In the genomic region with DNA sequence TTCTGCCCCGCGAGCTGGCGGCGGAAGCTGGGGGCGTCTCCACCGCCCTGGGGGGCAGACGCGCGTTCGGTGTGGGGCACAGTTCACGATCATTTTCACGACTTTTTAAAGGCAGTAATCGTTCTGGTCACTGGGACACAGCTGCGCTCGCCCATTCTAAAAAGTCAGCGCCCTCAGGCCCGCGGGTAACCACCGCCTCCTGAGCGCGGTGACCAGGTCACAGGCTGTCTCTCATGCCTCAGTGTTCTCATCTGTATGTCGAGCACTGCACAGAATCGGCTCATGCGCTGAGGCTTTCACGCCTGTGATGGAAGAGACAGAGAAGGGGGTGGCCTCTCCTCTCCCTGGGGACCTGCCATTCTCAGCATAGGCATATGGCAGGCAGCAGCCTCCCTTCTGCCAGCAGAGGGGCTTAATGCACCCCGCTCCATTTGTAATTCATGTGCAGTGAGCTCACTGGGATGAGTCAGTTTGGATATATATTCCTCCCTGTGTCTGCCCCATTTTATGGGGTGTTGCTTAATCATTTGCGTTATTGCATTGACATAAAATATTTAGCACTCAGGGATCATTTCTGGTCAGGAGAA, we compare ENCODE assay signal across 9 cellular contexts. TPM values are rescaled to one million over a fixed set of nuclear protein-coding genes. Genes with fewer than 3 reads are reported as not detected.
DNase-seq lines count a peak whose midpoint lies in the region; ATAC-seq and TF ChIP-seq lines count a peak whose summit lies in the region.
"Not testable (repeated sequence)": the region's sequence is repeated elsewhere in the genome, so short reads cannot be mapped to it uniquely, and the experiment has no call there.
"Had no signal": no experiment of that assay in that cellular context is flagged by ENCODE, and none has a peak within 500 bp of the region (broad histone marks: within the 10 kb centered on the region; RNA-seq: fewer than 3 reads in every experiment).

No MANE protein-coding gene starts in this region.

- peak overlapping the region; percentile 50 to 88 for H3K4me3 ChIP-seq in neuronal stem cell (ENCODE audit: low read length in 2 of 2)

- H2BK120ac ChIP-seq in neuronal stem cell (ENCODE audit: low read depth, low read length) = not testable (repeated sequence)

- CTCF ChIA-PET in CD4-positive, alpha-beta T cell (lab: Charles Lee); activated naive CD4-positive, alpha-beta T cell treated with anti-CD3 and anti-CD28 coated beads, Interleukin-2, amount 10 ng/mL, durations not matched to agents 7 days and 5 days (lab: Charles Lee): not testable (repeated sequence)

- not testable (repeated sequence) for H3K4ac ChIP-seq in neuronal stem cell (ENCODE audit: low read length)

- peak overlapping the region; percentile 30 for H4K91ac ChIP-seq in neuronal stem cell (ENCODE audit: low read depth, low read length, poor library complexity)

- peak overlapping the region; percentile 83 for H2AFZ ChIP-seq in neuronal stem cell (ENCODE audit: low read length)

- POLR2A ChIA-PET in CD4-positive, alpha-beta T cell (lab: Charles Lee) = interaction anchor here (1.1 kb wide), 1 partner anchor 538 kb away, joined by 4 read pairs; no protein-coding TSS in a partner anchor

- H3K27ac ChIP-seq in CD4-positive, alpha-beta T cell (ENCODE audit: low read depth, low read length) = peak overlapping the region; percentile 67
- not testable (repeated sequence) for H3K27ac ChIP-seq in neuronal stem cell (replicated peaks; ENCODE audit: low read length)
- H3K27ac ChIP-seq in temporal lobe (ENCODE audit: low read depth, low read length) = peak overlapping the region; percentile 61

- H3K9me3 ChIP-seq in CD4-positive, alpha-beta T cell (ENCODE audit: control insufficient read depth, low read length); neuronal stem cell (replicated peaks in 1 of 2; ENCODE audit: control insufficient read depth in 2 of 2, insufficient read depth in 1 of 2, low read depth in 1 of 2, low read length in 2 of 2): not testable (repeated sequence)

- not testable (repeated sequence) for H3K23ac ChIP-seq in neuronal stem cell (ENCODE audit: low read depth, low read length, poor library complexity)

- peak overlapping the region; percentile 54 for H3K4me2 ChIP-seq in neuronal stem cell (ENCODE audit: insufficient read depth, low read length, poor library complexity, severe bottlenecking)

- not testable (repeated sequence) for H3K18ac ChIP-seq in neuronal stem cell (ENCODE audit: low read length)

- not testable (repeated sequence) for TF ChIP-seq CTCF in CD4-positive, alpha-beta T cell (IDR thresholded peaks at IDR 0.05); endothelial cell (IDR thresholded peaks at IDR 0.05; ENCODE audit: unreplicated experiment)

- not testable (repeated sequence) for H3K27me3 Mint-ChIP-seq in CD4-positive, alpha-beta T cell; activated naive CD4-positive, alpha-beta T cell treated with anti-CD3 and anti-CD28 coated beads, Interleukin-2, amount 10 ng/mL, durations not matched to agents 7 days and 5 days; endothelial cell (ENCODE audit: unreplicated experiment); immature natural killer cell (ENCODE audit: low read depth in 3 of 3)

- intact Hi-C loops in CD4-positive, alpha-beta T cell (cut with DNase I, micrococcal nuclease) = not testable (repeated sequence)

- not testable (repeated sequence) for H3K4me1 ChIP-seq in neuronal stem cell (ENCODE audit: control insufficient read depth in 2 of 2, insufficient read depth in 1 of 2, low read depth in 1 of 2, low read length in 2 of 2)

- H2BK12ac ChIP-seq in neuronal stem cell (ENCODE audit: low read length) = not testable (repeated sequence)

- H2BK15ac ChIP-seq in neuronal stem cell (ENCODE audit: low read length) = not testable (repeated sequence)

- H3K27ac Mint-ChIP-seq in CD4-positive, alpha-beta T cell = peak overlapping the region; percentile 100
- peak overlapping the region; percentile 77 for H3K27ac Mint-ChIP-seq in activated naive CD4-positive, alpha-beta T cell treated with anti-CD3 and anti-CD28 coated beads, Interleukin-2, amount 10 ng/mL, durations not matched to agents 7 days and 5 days
- H3K27ac Mint-ChIP-seq in endothelial cell (ENCODE audit: unreplicated experiment) = peak overlapping the region; percentile 57
- peak overlapping the region in 5 of 6 donors; percentile 72 to 80 (median 73) for H3K27ac Mint-ChIP-seq in immature natural killer cell

- H3K27me3 ChIP-seq in CD4-positive, alpha-beta T cell (ENCODE audit: control insufficient read depth, insufficient read depth, low read length); neuronal stem cell (ENCODE audit: control insufficient read depth in 3 of 3, insufficient read depth in 3 of 3, low read depth in 1 of 3, low read length in 3 of 3): not testable (repeated sequence)

- H3K79me1 ChIP-seq in neuronal stem cell (ENCODE audit: low read depth, low read length) = not testable (repeated sequence)

- H3K36me3 ChIP-seq in neuronal stem cell (replicated peaks in 1 of 2; ENCODE audit: control insufficient read depth in 2 of 2, insufficient read depth in 2 of 2, low read length in 2 of 2) = not testable (repeated sequence)

- H2BK5ac ChIP-seq in neuronal stem cell (ENCODE audit: low read length) = not testable (repeated sequence)

- H2AK5ac ChIP-seq in neuronal stem cell (ENCODE audit: low read depth, low read length) = not testable (repeated sequence)

- not testable (repeated sequence) for H3K36me3 Mint-ChIP-seq in CD4-positive, alpha-beta T cell (ENCODE audit: low read depth); activated naive CD4-positive, alpha-beta T cell treated with anti-CD3 and anti-CD28 coated beads, Interleukin-2, amount 10 ng/mL, durations not matched to agents 7 days and 5 days; endothelial cell (ENCODE audit: low read depth, unreplicated experiment); immature natural killer cell

- H3K9me3 Mint-ChIP-seq in CD4-positive, alpha-beta T cell; activated naive CD4-positive, alpha-beta T cell treated with anti-CD3 and anti-CD28 coated beads, Interleukin-2, amount 10 ng/mL, durations not matched to agents 7 days and 5 days; endothelial cell (ENCODE audit: unreplicated experiment); immature natural killer cell: not testable (repeated sequence)

- no CpG with 5 or more reads among the region's 27 CpGs for WGBS in neuronal stem cell (ENCODE audit: extremely low coverage in 2 of 2, insufficient read length in 2 of 2, insufficient replicate concordance in 1 of 2), 2 donors

- H3K9ac ChIP-seq in neuronal stem cell (ENCODE audit: low read depth, low read length, poor library complexity) = peak overlapping the region; percentile 70

- H3K4me3 Mint-ChIP-seq in CD4-positive, alpha-beta T cell = peak overlapping the region; percentile 88
- peak overlapping the region; percentile 84 for H3K4me3 Mint-ChIP-seq in activated naive CD4-positive, alpha-beta T cell treated with anti-CD3 and anti-CD28 coated beads, Interleukin-2, amount 10 ng/mL, durations not matched to agents 7 days and 5 days
- H3K4me3 Mint-ChIP-seq in endothelial cell (ENCODE audit: unreplicated experiment) (peak overlapping the region; percentile 83), immature natural killer cell (peak overlapping the region; percentile 83 to 100 (median 98))

- H4K8ac ChIP-seq in neuronal stem cell (ENCODE audit: low read depth, low read length) = not testable (repeated sequence)

- H3K4me1 Mint-ChIP-seq in CD4-positive, alpha-beta T cell (ENCODE audit: low read depth) = peaks cover 27% of the 10 kb centered on the region
- peaks cover 19% of the 10 kb centered on the region for H3K4me1 Mint-ChIP-seq in activated naive CD4-positive, alpha-beta T cell treated with anti-CD3 and anti-CD28 coated beads, Interleukin-2, amount 10 ng/mL, durations not matched to agents 7 days and 5 days
- H3K4me1 Mint-ChIP-seq in endothelial cell (ENCODE audit: unreplicated experiment) = not testable (repeated sequence)
- peaks cover 6 to 11% of the 10 kb centered on the region in 2 donors for H3K4me1 Mint-ChIP-seq in immature natural killer cell

- H3K14ac ChIP-seq in neuronal stem cell (ENCODE audit: low read length) = not testable (repeated sequence)

- not testable (repeated sequence) for ATAC-seq in CD4-positive, alpha-beta T cell (ENCODE audit: poor library complexity)

- peak in 1 of 10 experiments; percentile 27 for DNase-seq in CD4-positive, alpha-beta T cell
- peak; percentile 38 for DNase-seq in HT-29 (ENCODE audit: low spot score)
- peak; percentile 73 for DNase-seq in RKO (ENCODE audit: low spot score)
- DNase-seq in activated naive CD4-positive, alpha-beta T cell treated with anti-CD3 and anti-CD28 coated beads, Interleukin-2, amount 10 ng/mL, durations not matched to agents 7 days and 5 days; immature natural killer cell: not testable (repeated sequence)
- DNase-seq in endothelial cell (ENCODE audit: low spot score) = peak; percentile 24
- DNase-seq in neuronal stem cell (ENCODE audit: low spot score) = peak; percentile 3

RNA-seq across cellular contexts. Expression of a gene that starts 16.5 kb away (rescaled TPM):
- total RNA-seq in CD4-positive, alpha-beta T cell = under 1 TPM in 1 of 2 experiments, not detected in 1; 0.08 TPM
- total RNA-seq in HT-29 (2014; rRNA removed; shearing (Covaris generic)) = not detected in 2 replicates
- total RNA-seq in endothelial cell (ENCODE audit: unreplicated experiment) (not detected), temporal lobe (not detected)
- polyA plus RNA-seq in immature natural killer cell = not detected
- polyA plus RNA-seq in neuronal stem cell (2013, experiment 1 of 2) = not detected
- polyA plus RNA-seq in neuronal stem cell (2013, experiment 2 of 2) = not detected
- total RNA-seq: SJCRH30 had no signal

RNA-seq across cellular contexts. Expression of a gene that starts 56.8 kb away (rescaled TPM):
- total RNA-seq in CD4-positive, alpha-beta T cell = not detected
- total RNA-seq in HT-29 (2014; rRNA removed; shearing (Covaris generic)) = not detected in 2 replicates
- total RNA-seq in endothelial cell (ENCODE audit: unreplicated experiment) (not detected), temporal lobe (not detected)
- not detected for polyA plus RNA-seq in immature natural killer cell
- not detected for polyA plus RNA-seq in neuronal stem cell (2013, experiment 1 of 2)
- polyA plus RNA-seq in neuronal stem cell (2013, experiment 2 of 2) = not detected
- total RNA-seq: SJCRH30 had no signal
